In the genomic region with DNA sequence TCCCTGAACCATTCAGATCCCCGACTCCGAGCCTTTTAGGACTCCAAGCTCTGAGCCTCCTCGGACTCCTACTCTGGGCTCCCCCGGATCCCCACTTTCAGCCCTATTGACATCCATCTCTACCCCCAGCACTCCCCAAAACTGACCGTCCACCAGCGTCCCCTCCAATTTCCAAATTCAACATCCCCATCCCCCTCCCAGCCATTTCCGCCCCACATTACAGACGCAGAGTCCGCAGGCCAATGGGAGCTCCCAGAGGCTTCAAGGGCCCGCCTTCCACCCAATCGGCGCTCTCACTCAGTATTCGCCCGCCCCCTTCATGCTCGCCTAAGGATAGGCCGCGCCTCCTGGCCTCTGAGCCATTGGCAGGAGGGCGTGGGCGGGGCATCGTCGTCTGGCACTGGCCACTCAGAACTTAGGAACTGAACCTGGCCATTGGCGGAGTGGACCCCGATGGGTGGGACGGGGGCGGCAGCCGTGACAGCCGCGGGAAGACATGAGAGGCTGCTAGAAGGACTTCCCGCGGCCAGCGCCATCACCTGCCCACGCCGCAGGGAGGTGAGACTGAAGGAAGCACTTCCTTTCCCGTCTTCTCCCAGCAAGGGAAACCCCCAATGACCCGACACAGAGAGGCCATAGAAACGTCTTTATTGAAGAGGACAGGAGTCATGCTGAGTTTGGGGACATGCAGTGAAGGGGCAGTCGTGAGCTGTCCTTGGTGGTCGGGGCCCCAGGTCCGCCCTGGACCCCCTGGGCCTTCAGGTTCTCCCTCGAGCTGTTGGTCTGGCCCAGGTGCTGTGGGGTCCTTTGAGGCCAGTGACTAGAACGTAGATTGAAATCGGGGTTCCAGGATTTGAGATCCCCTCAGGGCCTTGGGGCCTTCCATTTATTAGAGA, we compare ENCODE assay signal across 8 cellular contexts. TPM values are rescaled to one million over a fixed set of nuclear protein-coding genes. Genes with fewer than 3 reads are reported as not detected.
DNase-seq lines count a peak whose midpoint lies in the region; FAIRE-seq and TF ChIP-seq lines count a peak whose summit lies in the region.

A gene (minus strand): TSS at position 185 of the 896 bp plus-strand sequence. CDS start 816 bp downstream, outside the sequence.

- peak within 1 kb of the TSS; percentile 64 for H2BK120ac ChIP-seq in neuronal stem cell (ENCODE audit: low read depth, low read length)

- H3K4me2 ChIP-seq in neuronal stem cell (ENCODE audit: insufficient read depth, low read length, poor library complexity, severe bottlenecking) = peak within 1 kb of the TSS; percentile 98

- no peak within 1 kb of the TSS for H4K91ac ChIP-seq in neuronal stem cell (ENCODE audit: low read depth, low read length, poor library complexity)

- H2BK5ac ChIP-seq in neuronal stem cell (ENCODE audit: low read length) = no peak within 1 kb of the TSS

- H3K4me1 ChIP-seq in neuronal stem cell (ENCODE audit: control insufficient read depth in 2 of 2, insufficient read depth in 1 of 2, low read depth in 1 of 2, low read length in 2 of 2) = peaks cover 7 to 12% of the 10 kb centered on the region in 2 donors

- H3K9ac ChIP-seq in neuronal stem cell (ENCODE audit: low read depth, low read length, poor library complexity) = peak within 1 kb of the TSS; percentile 89

- no peaks in the 10 kb centered on the region for H3K9me3 ChIP-seq in neuronal stem cell (replicated peaks in 1 of 2; ENCODE audit: control insufficient read depth in 2 of 2, insufficient read depth in 1 of 2, low read depth in 1 of 2, low read length in 2 of 2)

- peak; percentile 98 for FAIRE-seq in frontal cortex (lab: Jason Lieb, UNC)

- peak within 1 kb of the TSS; percentile 88 for H2AFZ ChIP-seq in neuronal stem cell (ENCODE audit: low read length)

- peak; percentile 97 for DNase-seq in GF-D8 (lab: John Stamatoyannopoulos, UW)
- DNase-seq in HEK293T (ENCODE audit: extremely low spot score) = peak; percentile 97
- DNase-seq in MV-4-11 (lab: John Stamatoyannopoulos, UW) = peak; percentile 100
- DNase-seq in SK-MEL-5 (ENCODE audit: low read depth, low spot score) = peak; percentile 99
- DNase-seq in activated naive CD4-positive, alpha-beta T cell treated with Interleukin-2 at 50 U/mL for 16 hours = peak; percentile 100
- DNase-seq in frontal cortex (ENCODE audit: low spot score in 2 of 2) = peak; percentile 95 to 99
- DNase-seq in neuronal stem cell (ENCODE audit: low spot score) = peak; percentile 96

- no peak within 1 kb of the TSS for H3K27ac ChIP-seq in neuronal stem cell (replicated peaks; ENCODE audit: low read length)

- CTCF ChIA-PET in HEK293T (lab: Yijun Ruan, JAX) = no interaction called here

- H3K36me3 ChIP-seq in neuronal stem cell (replicated peaks in 1 of 2; ENCODE audit: control insufficient read depth in 2 of 2, insufficient read depth in 2 of 2, low read length in 2 of 2) = peaks cover 25 to 34% of the 10 kb centered on the region in 2 donors

- in situ Hi-C loops in SK-MEL-5 (cut with HindIII; ENCODE audit: low pct_unique_long_range_greater_than_20kb, low sequenced_read_pairs) = no loop called here

- no CpG with 5 or more reads among the region's 42 CpGs for WGBS in neuronal stem cell (ENCODE audit: extremely low coverage in 2 of 2, insufficient read length in 2 of 2, insufficient replicate concordance in 1 of 2), 2 donors

- peaks cover 7% of the 10 kb centered on the region for H3K79me1 ChIP-seq in neuronal stem cell (ENCODE audit: low read depth, low read length)

- peak within 1 kb of the TSS; percentile 76 for H3K18ac ChIP-seq in neuronal stem cell (ENCODE audit: low read length)

- peak within 1 kb of the TSS; percentile 90 to 91 for H3K4me3 ChIP-seq in neuronal stem cell (ENCODE audit: low read length in 2 of 2)

- peaks cover 0 to 2% (median 0%) of the 10 kb centered on the region in 3 experiments for H3K27me3 ChIP-seq in neuronal stem cell (ENCODE audit: control insufficient read depth in 3 of 3, insufficient read depth in 3 of 3, low read depth in 1 of 3, low read length in 3 of 3)

- no peak within 1 kb of the TSS for H4K8ac ChIP-seq in neuronal stem cell (ENCODE audit: low read depth, low read length)

- H2BK12ac ChIP-seq in neuronal stem cell (ENCODE audit: low read length) = no peak within 1 kb of the TSS

- TF ChIP-seq CTCF in subcutaneous adipose tissue (IDR thresholded peaks at IDR 0.05; ENCODE audit: low read depth) = peak; percentile 13

- H3K23ac ChIP-seq in neuronal stem cell (ENCODE audit: low read depth, low read length, poor library complexity) = peak within 1 kb of the TSS; percentile 56

- no peak within 1 kb of the TSS for H3K14ac ChIP-seq in neuronal stem cell (ENCODE audit: low read length)

- H2BK15ac ChIP-seq in neuronal stem cell (ENCODE audit: low read length) = no peak within 1 kb of the TSS

- H2AK5ac ChIP-seq in neuronal stem cell (ENCODE audit: low read depth, low read length) = peak within 1 kb of the TSS; percentile 64

- no peak within 1 kb of the TSS for H3K4ac ChIP-seq in neuronal stem cell (ENCODE audit: low read length)

- POLR2A ChIA-PET in HEK293T (lab: Yijun Ruan, JAX) = interaction anchor here (0.9 to 1.8 kb wide), 16 partner anchors 9 to 114 kb away, joined by 3 to 13 read pairs (median 4); a partner anchor contains a TSS

TF ChIP-seq in HEK293T, 16 proteins besides CTCF, POLR2A, EP300 and RAD21:
- TF ChIP-seq, protein P1, sequence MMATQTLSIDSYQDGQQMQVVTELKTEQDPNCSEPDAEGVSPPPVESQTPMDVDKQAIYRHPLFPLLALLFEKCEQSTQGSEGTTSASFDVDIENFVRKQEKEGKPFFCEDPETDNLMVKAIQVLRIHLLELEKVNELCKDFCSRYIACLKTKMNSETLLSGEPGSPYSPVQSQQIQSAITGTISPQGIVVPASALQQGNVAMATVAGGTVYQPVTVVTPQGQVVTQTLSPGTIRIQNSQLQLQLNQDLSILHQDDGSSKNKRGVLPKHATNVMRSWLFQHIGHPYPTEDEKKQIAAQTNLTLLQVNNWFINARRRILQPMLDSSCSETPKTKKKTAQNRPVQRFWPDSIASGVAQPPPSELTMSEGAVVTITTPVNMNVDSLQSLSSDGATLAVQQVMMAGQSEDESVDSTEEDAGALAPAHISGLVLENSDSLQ (IDR thresholded peaks at IDR 0.05) = peak; percentile 76
- TF ChIP-seq TARDBP (IDR thresholded peaks at IDR 0.05) = no peak
- peak; percentile 38; the same call in 1 of the 2 replicates for TF ChIP-seq ELF4 (IDR thresholded peaks at IDR 0.05)
- TF ChIP-seq SP1 (IDR thresholded peaks at IDR 0.05) = peak; percentile 79
- TF ChIP-seq LEF1 (IDR thresholded peaks at IDR 0.05; ENCODE audit: borderline replicate concordance) = no peak
- TF ChIP-seq ARNT (IDR thresholded peaks at IDR 0.05) = no peak
- no peak for TF ChIP-seq ZNF384 (IDR thresholded peaks at IDR 0.05)
- peak; percentile 77 for TF ChIP-seq L3MBTL2 (conservative IDR thresholded peaks at IDR 0.05)
- no peak for TF ChIP-seq BHLHE40 (IDR thresholded peaks at IDR 0.05; ENCODE audit: borderline replicate concordance)
- no peak for TF ChIP-seq FOXM1 (IDR thresholded peaks at IDR 0.05; ENCODE audit: borderline replicate concordance)
- no peak for TF ChIP-seq SUZ12 (IDR thresholded peaks at IDR 0.05)
- TF ChIP-seq HDGF (IDR thresholded peaks at IDR 0.05; ENCODE audit: borderline replicate concordance) = peak; percentile 86; the same call in 1 of the 2 replicates
- TF ChIP-seq FOXA1 (IDR thresholded peaks at IDR 0.05) = no peak
TF ChIP-seq in HEK293T: peak in this region for 5.

RNA-seq across cellular contexts. Expression of the gene that starts here (rescaled TPM):
- total RNA-seq in SK-MEL-5 (2014; rRNA removed; shearing (Covaris generic)) = 11.9 and 14.9 TPM in 2 replicates
- polyA plus RNA-seq in SK-MEL-5 (2015; cell fraction: cytosol; rRNA removed) = 22.7 and 23.5 TPM in 2 replicates
- 123 and 164 TPM in 2 replicates for polyA plus RNA-seq in SK-MEL-5 (2015; cell fraction: nucleus; rRNA removed)
- 9.0 TPM for total RNA-seq in frontal cortex
- 20.4 TPM for polyA plus RNA-seq in neuronal stem cell (2013, experiment 1 of 2)
- polyA plus RNA-seq in neuronal stem cell (2013, experiment 2 of 2) = 19.3 TPM
- total RNA-seq in subcutaneous adipose tissue = 10 to 100 TPM; 16.7 to 31.1 (median 18.6) TPM
